1 cellular context compared by ENCODE assay signal in genomic region chr1:229557913-229558414, GRCh38.
TF ChIP-seq lines count a peak whose summit lies in the region.

No MANE protein-coding gene starts in this region.

TF ChIP-seq in HEK293, 187 proteins besides CTCF, POLR2A, EP300 and RAD21 (continued from another document and continues in another):
- no peak for TF ChIP-seq TSHZ1 (tag by site-specific recombination; IDR thresholded peaks at IDR 0.05; ENCODE audit: borderline replicate concordance)
- no peak for TF ChIP-seq ZFP69B (tag by site-specific recombination; IDR thresholded peaks at IDR 0.05)
- no peak for TF ChIP-seq ZNF513 (tag by site-specific recombination; IDR thresholded peaks at IDR 0.05)
- no peak for TF ChIP-seq ZNF354C (tag by site-specific recombination; IDR thresholded peaks at IDR 0.05; ENCODE audit: borderline replicate concordance, low read depth)
- no peak for TF ChIP-seq ZNF654 (tag by site-specific recombination; IDR thresholded peaks at IDR 0.05; ENCODE audit: low read depth)
- no peak for TF ChIP-seq OVOL3 (tag by site-specific recombination; IDR thresholded peaks at IDR 0.05)
- TF ChIP-seq ZFP41 (tag by site-specific recombination; IDR thresholded peaks at IDR 0.05; ENCODE audit: borderline replicate concordance), result no peak
- no peak for TF ChIP-seq ZNF433 (tag by site-specific recombination; IDR thresholded peaks at IDR 0.05; ENCODE audit: low read depth)
- TF ChIP-seq, protein P1, sequence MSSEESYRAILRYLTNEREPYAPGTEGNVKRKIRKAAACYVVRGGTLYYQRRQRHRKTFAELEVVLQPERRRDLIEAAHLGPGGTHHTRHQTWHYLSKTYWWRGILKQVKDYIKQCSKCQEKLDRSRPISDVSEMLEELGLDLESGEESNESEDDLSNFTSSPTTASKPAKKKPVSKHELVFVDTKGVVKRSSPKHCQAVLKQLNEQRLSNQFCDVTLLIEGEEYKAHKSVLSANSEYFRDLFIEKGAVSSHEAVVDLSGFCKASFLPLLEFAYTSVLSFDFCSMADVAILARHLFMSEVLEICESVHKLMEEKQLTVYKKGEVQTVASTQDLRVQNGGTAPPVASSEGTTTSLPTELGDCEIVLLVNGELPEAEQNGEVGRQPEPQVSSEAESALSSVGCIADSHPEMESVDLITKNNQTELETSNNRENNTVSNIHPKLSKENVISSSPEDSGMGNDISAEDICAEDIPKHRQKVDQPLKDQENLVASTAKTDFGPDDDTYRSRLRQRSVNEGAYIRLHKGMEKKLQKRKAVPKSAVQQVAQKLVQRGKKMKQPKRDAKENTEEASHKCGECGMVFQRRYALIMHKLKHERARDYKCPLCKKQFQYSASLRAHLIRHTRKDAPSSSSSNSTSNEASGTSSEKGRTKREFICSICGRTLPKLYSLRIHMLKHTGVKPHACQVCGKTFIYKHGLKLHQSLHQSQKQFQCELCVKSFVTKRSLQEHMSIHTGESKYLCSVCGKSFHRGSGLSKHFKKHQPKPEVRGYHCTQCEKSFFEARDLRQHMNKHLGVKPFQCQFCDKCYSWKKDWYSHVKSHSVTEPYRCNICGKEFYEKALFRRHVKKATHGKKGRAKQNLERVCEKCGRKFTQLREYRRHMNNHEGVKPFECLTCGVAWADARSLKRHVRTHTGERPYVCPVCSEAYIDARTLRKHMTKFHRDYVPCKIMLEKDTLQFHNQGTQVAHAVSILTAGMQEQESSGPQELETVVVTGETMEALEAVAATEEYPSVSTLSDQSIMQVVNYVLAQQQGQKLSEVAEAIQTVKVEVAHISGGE (tag by site-specific recombination; conservative IDR thresholded peaks at IDR 0.05; ENCODE audit: low read depth), result peak; percentile 52
- TF ChIP-seq ZNF248 (tag by site-specific recombination; IDR thresholded peaks at IDR 0.05), result no peak
- no peak for TF ChIP-seq OSR2 (tag by site-specific recombination; IDR thresholded peaks at IDR 0.05)
- peak; percentile 96 for TF ChIP-seq ZBTB20 (tag by site-specific recombination; IDR thresholded peaks at IDR 0.05)
- TF ChIP-seq ZNF596 (tag by site-specific recombination; IDR thresholded peaks at IDR 0.05), result no peak
- no peak for TF ChIP-seq ZNF366 (tag by site-specific recombination; conservative IDR thresholded peaks at IDR 0.05)
- no peak for TF ChIP-seq ZNF626 (tag by site-specific recombination; IDR thresholded peaks at IDR 0.05)
- no peak for TF ChIP-seq ZNF639 (tag by site-specific recombination; IDR thresholded peaks at IDR 0.05)
- TF ChIP-seq ZNF174 (tag by site-specific recombination; IDR thresholded peaks at IDR 0.05), result no peak
- TF ChIP-seq ZBTB48 (tag by site-specific recombination; IDR thresholded peaks at IDR 0.05), result 0 out of 2 replicates have a peak, but pooled peaks have one; percentile 15
- no peak for TF ChIP-seq HOXC10 (CRISPR knock-in tag; IDR thresholded peaks at IDR 0.05)
- TF ChIP-seq ZBTB10 (tag by site-specific recombination; IDR thresholded peaks at IDR 0.05), result no peak; the same call in 1 of the 2 replicates
- TF ChIP-seq ZNF776 (tag by site-specific recombination; IDR thresholded peaks at IDR 0.05; ENCODE audit: borderline replicate concordance), result no peak
- no peak for TF ChIP-seq ZNF140 (tag by site-specific recombination; IDR thresholded peaks at IDR 0.05)
- no peak for TF ChIP-seq ZNF658 (tag by site-specific recombination; IDR thresholded peaks at IDR 0.05)
- TF ChIP-seq ZNF701 (tag by site-specific recombination; IDR thresholded peaks at IDR 0.05), result no peak
- peak; percentile 44; the same call in 1 of the 2 replicates for TF ChIP-seq ZIC2 (tag by site-specific recombination; IDR thresholded peaks at IDR 0.05)
- no peak for TF ChIP-seq ZNF184 (tag by site-specific recombination; IDR thresholded peaks at IDR 0.05)
- TF ChIP-seq, protein P2, sequence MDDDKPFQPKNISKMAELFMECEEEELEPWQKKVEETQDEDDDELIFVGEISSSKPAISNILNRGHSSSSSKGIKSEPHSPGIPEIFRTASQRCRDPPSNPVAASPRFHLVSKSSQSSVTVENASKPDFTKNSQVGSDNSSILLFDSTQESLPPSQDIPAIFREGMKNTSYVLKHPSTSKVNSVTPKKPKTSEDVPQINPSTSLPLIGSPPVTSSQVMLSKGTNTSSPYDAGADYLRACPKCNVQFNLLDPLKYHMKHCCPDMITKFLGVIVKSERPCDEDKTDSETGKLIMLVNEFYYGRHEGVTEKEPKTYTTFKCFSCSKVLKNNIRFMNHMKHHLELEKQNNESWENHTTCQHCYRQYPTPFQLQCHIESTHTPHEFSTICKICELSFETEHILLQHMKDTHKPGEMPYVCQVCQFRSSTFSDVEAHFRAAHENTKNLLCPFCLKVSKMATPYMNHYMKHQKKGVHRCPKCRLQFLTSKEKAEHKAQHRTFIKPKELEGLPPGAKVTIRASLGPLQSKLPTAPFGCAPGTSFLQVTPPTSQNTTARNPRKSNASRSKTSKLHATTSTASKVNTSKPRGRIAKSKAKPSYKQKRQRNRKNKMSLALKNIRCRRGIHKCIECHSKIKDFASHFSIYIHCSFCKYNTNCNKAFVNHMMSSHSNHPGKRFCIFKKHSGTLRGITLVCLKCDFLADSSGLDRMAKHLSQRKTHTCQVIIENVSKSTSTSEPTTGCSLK (tag by site-specific recombination; IDR thresholded peaks at IDR 0.05), result no peak
- TF ChIP-seq GLI2 (tag by site-specific recombination; IDR thresholded peaks at IDR 0.05; ENCODE audit: borderline replicate concordance, low read depth), result no peak
- TF ChIP-seq, protein P3, sequence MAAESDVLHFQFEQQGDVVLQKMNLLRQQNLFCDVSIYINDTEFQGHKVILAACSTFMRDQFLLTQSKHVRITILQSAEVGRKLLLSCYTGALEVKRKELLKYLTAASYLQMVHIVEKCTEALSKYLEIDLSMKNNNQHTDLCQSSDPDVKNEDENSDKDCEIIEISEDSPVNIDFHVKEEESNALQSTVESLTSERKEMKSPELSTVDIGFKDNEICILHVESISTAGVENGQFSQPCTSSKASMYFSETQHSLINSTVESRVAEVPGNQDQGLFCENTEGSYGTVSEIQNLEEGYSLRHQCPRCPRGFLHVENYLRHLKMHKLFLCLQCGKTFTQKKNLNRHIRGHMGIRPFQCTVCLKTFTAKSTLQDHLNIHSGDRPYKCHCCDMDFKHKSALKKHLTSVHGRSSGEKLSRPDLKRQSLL (tag by site-specific recombination; IDR thresholded peaks at IDR 0.05), result no peak
- 0 out of 2 replicates have a peak, but pooled peaks have one; percentile 30 for TF ChIP-seq KLF1 (tag by site-specific recombination; IDR thresholded peaks at IDR 0.05)
- TF ChIP-seq ZNF391 (tag by site-specific recombination; IDR thresholded peaks at IDR 0.05; ENCODE audit: borderline replicate concordance, low read depth), result no peak
- peak; percentile 51 for TF ChIP-seq ZBTB26 (tag by site-specific recombination; optimal IDR thresholded peaks at IDR 0.05)
- TF ChIP-seq REPIN1 (tag by site-specific recombination; IDR thresholded peaks at IDR 0.05; ENCODE audit: low read depth), result no peak
- TF ChIP-seq, protein P4, sequence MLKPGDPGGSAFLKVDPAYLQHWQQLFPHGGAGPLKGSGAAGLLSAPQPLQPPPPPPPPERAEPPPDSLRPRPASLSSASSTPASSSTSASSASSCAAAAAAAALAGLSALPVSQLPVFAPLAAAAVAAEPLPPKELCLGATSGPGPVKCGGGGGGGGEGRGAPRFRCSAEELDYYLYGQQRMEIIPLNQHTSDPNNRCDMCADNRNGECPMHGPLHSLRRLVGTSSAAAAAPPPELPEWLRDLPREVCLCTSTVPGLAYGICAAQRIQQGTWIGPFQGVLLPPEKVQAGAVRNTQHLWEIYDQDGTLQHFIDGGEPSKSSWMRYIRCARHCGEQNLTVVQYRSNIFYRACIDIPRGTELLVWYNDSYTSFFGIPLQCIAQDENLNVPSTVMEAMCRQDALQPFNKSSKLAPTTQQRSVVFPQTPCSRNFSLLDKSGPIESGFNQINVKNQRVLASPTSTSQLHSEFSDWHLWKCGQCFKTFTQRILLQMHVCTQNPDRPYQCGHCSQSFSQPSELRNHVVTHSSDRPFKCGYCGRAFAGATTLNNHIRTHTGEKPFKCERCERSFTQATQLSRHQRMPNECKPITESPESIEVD (tag by site-specific recombination; IDR thresholded peaks at IDR 0.05), result no peak
- TF ChIP-seq FEZF1 (tag by site-specific recombination; IDR thresholded peaks at IDR 0.05), result no peak
- TF ChIP-seq ZNF792 (tag by site-specific recombination; IDR thresholded peaks at IDR 0.05), result no peak
- TF ChIP-seq GLIS1 (tag by site-specific recombination; IDR thresholded peaks at IDR 0.05), result no peak
- no peak for TF ChIP-seq ZNF214 (tag by site-specific recombination; IDR thresholded peaks at IDR 0.05; ENCODE audit: borderline replicate concordance)
- TF ChIP-seq YY1 (tag by site-specific recombination; IDR thresholded peaks at IDR 0.05), result peak; percentile 26; the same call in 1 of the 2 replicates
- no peak for TF ChIP-seq ZNF488 (tag by site-specific recombination; IDR thresholded peaks at IDR 0.05)
- no peak for TF ChIP-seq ZNF155 (tag by site-specific recombination; IDR thresholded peaks at IDR 0.05)
- TF ChIP-seq ZFP37 (tag by site-specific recombination; IDR thresholded peaks at IDR 0.05), result peak; percentile 78; the same call in 1 of the 2 replicates
